12 cellular contexts compared by ENCODE assay signal in genomic region chr5:138665261-138665660, GRCh38.
DNase-seq lines count a peak whose midpoint lies in the region; ATAC-seq and TF ChIP-seq lines count a peak whose summit lies in the region.
"Had no signal": no experiment of that assay in that cellular context is flagged by ENCODE, and none has a peak within 500 bp of the region (broad histone marks: within the 10 kb centered on the region; RNA-seq: fewer than 3 reads in every experiment).

No MANE protein-coding gene starts in this region.

- H3K4me3 ChIP-seq in BLaER1 treated with 17β-estradiol and CSF1 and Interleukin-3, amounts not matched to agents 10 nM and 100 nM = no peak overlapping the region
- H3K4me3 ChIP-seq in dorsolateral prefrontal cortex (no peak overlapping the region), brain microvascular endothelial cell (ENCODE audit: low read depth, low read length) (no peak overlapping the region)
- H3K4me3 ChIP-seq: SJSA1 had no signal

- no peaks in the 10 kb centered on the region for H3K9me3 Mint-ChIP-seq in nephron progenitor cell

- H3K4me1 ChIP-seq in BLaER1 treated with 17β-estradiol and CSF1 and Interleukin-3, amounts not matched to agents 10 nM and 100 nM = peaks cover 65 to 90% (median 86%) of the 10 kb centered on the region in 10 experiments

- intact Hi-C loops in dorsolateral prefrontal cortex (cut with DNase I) = no loop called here

- no peak for ATAC-seq in HG03521 (IDR thresholded peaks at IDR 0.05; ENCODE audit: unreplicated experiment)

- no peaks in the 10 kb centered on the region for H3K36me3 ChIP-seq in BLaER1 treated with 17β-estradiol and CSF1 and Interleukin-3, amounts not matched to agents 10 nM and 100 nM
- H3K36me3 ChIP-seq in brain microvascular endothelial cell (replicated peaks) = no peaks in the 10 kb centered on the region
- H3K36me3 ChIP-seq: SJSA1 had no signal

- in situ Hi-C loops in brain microvascular endothelial cell (cut with HindIII; ENCODE audit: low pct_ligation_motif_present, low sequenced_read_pairs) = no loop called here

- H3K27ac ChIP-seq in BLaER1 treated with 17β-estradiol and CSF1 and Interleukin-3, amounts not matched to agents 10 nM and 100 nM = peak overlapping the region in 1 of 11 experiments; percentile 74; a peak in 1 of 22 replicates
- peak overlapping the region; percentile 69 for H3K27ac ChIP-seq in RWPE1
- H3K27ac ChIP-seq in dorsolateral prefrontal cortex = peak overlapping the region in 33 of 59 donors; percentile 2 to 69 (median 51)
- no peak overlapping the region for H3K27ac ChIP-seq in brain microvascular endothelial cell
- H3K27ac ChIP-seq: SJSA1 had no signal

- no peak overlapping the region for H3K9ac ChIP-seq in BLaER1 treated with 17β-estradiol and CSF1 and Interleukin-3, amounts not matched to agents 10 nM and 100 nM

- DNase-seq in RWPE1 (ENCODE audit: low spot score) (no peak), dorsolateral prefrontal cortex (peak in 2 of 10 donors; percentile 1 to 28), nephron progenitor cell (no peak), brain microvascular endothelial cell (no peak), DMS79 treated with DMSO at 0.1 percent for 48 hours (lab: John Stamatoyannopoulos, UW) (no peak), CD1c-positive myeloid dendritic cell (ENCODE audit: extremely low spot score) (no peak)
- DNase-seq: CD4-positive, CD25-positive, alpha-beta regulatory T cell; H7; NCI-H187 treated with DMSO at 0.1 percent for 48 hours had no signal

- peaks cover 8% of the 10 kb centered on the region for H3K27me3 Mint-ChIP-seq in nephron progenitor cell (ENCODE audit: low read depth, poor library complexity)

- TF ChIP-seq CTCF in RWPE1 (conservative IDR thresholded peaks at IDR 0.05; ENCODE audit: low read depth) (no peak), dorsolateral prefrontal cortex (IDR thresholded peaks at IDR 0.05 in 54 of 56, conservative IDR thresholded peaks at IDR 0.05 in 2 of 56; ENCODE audit: low read depth in 1 of 56, partially characterized antibody in 56 of 56) (no peak), nephron progenitor cell (IDR thresholded peaks at IDR 0.05) (no peak), brain microvascular endothelial cell (IDR thresholded peaks at IDR 0.05; ENCODE audit: low read depth, low read length, missing control alignments) (no peak)

- H3K9me3 ChIP-seq in BLaER1 treated with 17β-estradiol and CSF1 and Interleukin-3, amounts not matched to agents 10 nM and 100 nM (replicated peaks in 1 of 11) = no peaks in the 10 kb centered on the region
- H3K9me3 ChIP-seq: SJSA1 had no signal

- no peaks in the 10 kb centered on the region for H3K36me3 Mint-ChIP-seq in nephron progenitor cell (ENCODE audit: low read depth)
- H3K36me3 Mint-ChIP-seq: CD4-positive, CD25-positive, alpha-beta regulatory T cell had no signal

- CTCF ChIA-PET in RWPE1 (lab: Yijun Ruan, JAX) = no interaction called here

- H3K4me1 Mint-ChIP-seq in nephron progenitor cell = peaks cover 63% of the 10 kb centered on the region

- POLR2A ChIA-PET in RWPE1 (lab: Yijun Ruan, JAX; ENCODE audit: low non-redundant PET) = interaction anchor here (0.6 kb wide), 1 partner anchor 81 kb away, joined by 5 read pairs; no protein-coding TSS in a partner anchor

- H3K27me3 ChIP-seq in BLaER1 treated with 17β-estradiol and CSF1 and Interleukin-3, amounts not matched to agents 10 nM and 100 nM = no peaks in the 10 kb centered on the region; a peak in 1 of 22 replicates
- H3K27me3 ChIP-seq in dorsolateral prefrontal cortex = no peaks in the 10 kb centered on the region
- no peaks in the 10 kb centered on the region for H3K27me3 ChIP-seq in brain microvascular endothelial cell (replicated peaks)
- H3K27me3 ChIP-seq: SJSA1 had no signal

- peak overlapping the region; percentile 85 to 97 (median 93) for H3K4me2 ChIP-seq in BLaER1 treated with 17β-estradiol and CSF1 and Interleukin-3, amounts not matched to agents 10 nM and 100 nM

- H3K27ac Mint-ChIP-seq in nephron progenitor cell = peak overlapping the region; percentile 79
- H3K27ac Mint-ChIP-seq: CD4-positive, CD25-positive, alpha-beta regulatory T cell had no signal

- H4K20me1 ChIP-seq in BLaER1 treated with 17β-estradiol and CSF1 and Interleukin-3, amounts not matched to agents 10 nM and 100 nM = peaks cover 0 to 15% (median 0%) of the 10 kb centered on the region in 11 experiments; a peak in 4 of 22 replicates

- no peak overlapping the region for H3K4me3 Mint-ChIP-seq in nephron progenitor cell
- H3K4me3 Mint-ChIP-seq: CD4-positive, CD25-positive, alpha-beta regulatory T cell had no signal
